In the genomic region with DNA sequence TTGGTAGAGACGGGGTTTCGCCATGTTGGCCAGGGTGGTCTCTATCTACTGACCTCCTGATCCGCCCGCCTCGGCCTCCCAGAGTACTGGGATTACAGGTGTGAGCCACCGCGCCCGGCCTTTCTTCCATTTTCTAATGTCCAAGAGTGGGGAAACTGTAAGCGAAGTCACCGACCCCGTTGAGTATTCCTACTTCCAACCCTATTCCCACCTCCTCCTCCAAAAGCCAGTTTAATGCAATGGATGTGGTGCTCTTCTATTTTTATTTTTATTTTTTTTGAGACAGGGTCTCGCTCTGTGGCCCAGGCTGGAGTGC, we compare ENCODE assay signal across 12 cellular contexts. TPM values are rescaled to one million over a fixed set of nuclear protein-coding genes. Genes with fewer than 3 reads are reported as not detected.
DNase-seq lines count a peak whose midpoint lies in the region; ATAC-seq and TF ChIP-seq lines count a peak whose summit lies in the region.
"Had no signal": no experiment of that assay in that cellular context is flagged by ENCODE, and none has a peak within 500 bp of the region (broad histone marks: within the 10 kb centered on the region; RNA-seq: fewer than 3 reads in every experiment).

No MANE protein-coding gene starts in this region.

- no peak for DNase-seq in activated CD8-positive, alpha-beta memory T cell treated with anti-CD3 and anti-CD28 coated beads, Interleukin-2, amount 10 ng/mL, durations not matched to agents 7 days and 5 days
- DNase-seq in activated CD8-positive, alpha-beta memory T cell treated with anti-CD3 and anti-CD28 coated beads, Interleukin-2, amount 50 U/mL, for 4 hours: no peak
- DNase-seq in activated CD8-positive, alpha-beta T cell treated with anti-CD3 and anti-CD28 coated beads, Interleukin-2, amount 10 ng/mL, durations not matched to agents 7 days and 5 days: no peak

- H3K9me3 Mint-ChIP-seq in activated CD8-positive, alpha-beta memory T cell treated with anti-CD3 and anti-CD28 coated beads, Interleukin-2, amount 10 ng/mL, durations not matched to agents 7 days and 5 days (ENCODE audit: low read depth): no peaks in the 10 kb centered on the region
- H3K9me3 Mint-ChIP-seq in activated CD8-positive, alpha-beta T cell treated with anti-CD3 and anti-CD28 coated beads, Interleukin-2, amount 10 ng/mL, durations not matched to agents 7 days and 5 days (ENCODE audit: insufficient read depth): no peaks in the 10 kb centered on the region

- peak overlapping the region; percentile 75 for H3K4me3 Mint-ChIP-seq in activated CD8-positive, alpha-beta memory T cell treated with anti-CD3 and anti-CD28 coated beads, Interleukin-2, amount 10 ng/mL, durations not matched to agents 7 days and 5 days
- H3K4me3 Mint-ChIP-seq in activated CD8-positive, alpha-beta T cell treated with anti-CD3 and anti-CD28 coated beads, Interleukin-2, amount 10 ng/mL, durations not matched to agents 7 days and 5 days: peak overlapping the region; percentile 86

- no peak for ATAC-seq in activated CD8-positive, alpha-beta memory T cell treated with anti-CD3 and anti-CD28 coated beads, Interleukin-2, amount 10 ng/mL, durations not matched to agents 7 days and 5 days
- ATAC-seq in activated CD8-positive, alpha-beta T cell treated with anti-CD3 and anti-CD28 coated beads, Interleukin-2, amount 10 ng/mL, durations not matched to agents 7 days and 5 days: no peak
- no peak for ATAC-seq in HG03521 (IDR thresholded peaks at IDR 0.05; ENCODE audit: unreplicated experiment)
- ATAC-seq in GM18909 (IDR thresholded peaks at IDR 0.05; ENCODE audit: poor library complexity, unreplicated experiment): no peak
- ATAC-seq in GM21576 (IDR thresholded peaks at IDR 0.05; ENCODE audit: unreplicated experiment): no peak

- peak overlapping the region; percentile 83 to 93 for H3K27ac ChIP-seq in liver (ENCODE audit: low read depth in 1 of 2, low read length in 2 of 2)
- peak overlapping the region; percentile 97 for H3K27ac ChIP-seq in temporal lobe (ENCODE audit: low read depth, low read length)

- 69% methylated on average over 12 of the region's 12 CpGs for WGBS in liver

- H3K4me1 Mint-ChIP-seq in activated CD8-positive, alpha-beta memory T cell treated with anti-CD3 and anti-CD28 coated beads, Interleukin-2, amount 10 ng/mL, durations not matched to agents 7 days and 5 days: peaks cover 16% of the 10 kb centered on the region
- H3K4me1 Mint-ChIP-seq in activated CD8-positive, alpha-beta T cell treated with anti-CD3 and anti-CD28 coated beads, Interleukin-2, amount 10 ng/mL, durations not matched to agents 7 days and 5 days (ENCODE audit: low read depth): peaks cover 24% of the 10 kb centered on the region

- no peaks in the 10 kb centered on the region for H3K27me3 ChIP-seq in liver (ENCODE audit: control insufficient read depth in 4 of 4, insufficient read depth in 4 of 4, low read length in 3 of 4)

- no peak for TF ChIP-seq CTCF in liver (IDR thresholded peaks at IDR 0.05; ENCODE audit: low read depth, low read length, missing input control)

- TF ChIP-seq RAD21 in liver (IDR thresholded peaks at IDR 0.05): no peak

- no peaks in the 10 kb centered on the region for H3K9me3 ChIP-seq in liver (ENCODE audit: control insufficient read depth in 4 of 4, low read length in 3 of 4)

- no peaks in the 10 kb centered on the region for H3K27me3 Mint-ChIP-seq in activated CD8-positive, alpha-beta memory T cell treated with anti-CD3 and anti-CD28 coated beads, Interleukin-2, amount 10 ng/mL, durations not matched to agents 7 days and 5 days
- no peaks in the 10 kb centered on the region for H3K27me3 Mint-ChIP-seq in activated CD8-positive, alpha-beta T cell treated with anti-CD3 and anti-CD28 coated beads, Interleukin-2, amount 10 ng/mL, durations not matched to agents 7 days and 5 days (ENCODE audit: low read depth)

- POLR2A ChIA-PET in activated CD8-positive, alpha-beta T cell treated with anti-CD3 and anti-CD28 coated beads, Interleukin-2, amount 10 ng/mL, durations not matched to agents 7 days and 5 days (lab: Charles Lee): interaction anchor here (1.0 to 2.3 kb wide), 6 partner anchors 9 to 91 kb away, joined by 3 to 36 read pairs (median 5); a partner anchor contains a TSS

- H3K27ac Mint-ChIP-seq in activated CD8-positive, alpha-beta memory T cell treated with anti-CD3 and anti-CD28 coated beads, Interleukin-2, amount 10 ng/mL, durations not matched to agents 7 days and 5 days: peak overlapping the region; percentile 98
- H3K27ac Mint-ChIP-seq in activated CD8-positive, alpha-beta T cell treated with anti-CD3 and anti-CD28 coated beads, Interleukin-2, amount 10 ng/mL, durations not matched to agents 7 days and 5 days: peak overlapping the region; percentile 99

- CTCF ChIA-PET in activated CD8-positive, alpha-beta memory T cell treated with anti-CD3 and anti-CD28 coated beads, Interleukin-2, amount 10 ng/mL, durations not matched to agents 7 days and 5 days (lab: Charles Lee): interaction anchor here (0.8 to 2.1 kb wide), 10 partner anchors 8 to 108 kb away, joined by 3 to 24 read pairs (median 4); no protein-coding TSS in a partner anchor
- CTCF ChIA-PET in activated CD8-positive, alpha-beta T cell treated with anti-CD3 and anti-CD28 coated beads, Interleukin-2, amount 10 ng/mL, durations not matched to agents 7 days and 5 days (lab: Charles Lee): interaction anchor here (0.8 to 2.0 kb wide), 5 partner anchors 10 to 91 kb away, joined by 3 to 14 read pairs (median 4); a partner anchor contains a TSS

- peaks cover 9% of the 10 kb centered on the region for H3K36me3 Mint-ChIP-seq in activated CD8-positive, alpha-beta memory T cell treated with anti-CD3 and anti-CD28 coated beads, Interleukin-2, amount 10 ng/mL, durations not matched to agents 7 days and 5 days
- H3K36me3 Mint-ChIP-seq in activated CD8-positive, alpha-beta T cell treated with anti-CD3 and anti-CD28 coated beads, Interleukin-2, amount 10 ng/mL, durations not matched to agents 7 days and 5 days (ENCODE audit: low read depth): peaks cover 29% of the 10 kb centered on the region

- H3K9ac ChIP-seq in liver (ENCODE audit: low read depth in 1 of 2, low read length in 2 of 2): no peak overlapping the region

- H3K4me3 ChIP-seq in liver (ENCODE audit: low read depth in 1 of 3, low read length in 3 of 3): no peak overlapping the region

- peaks cover 0 to 15% (median 5%) of the 10 kb centered on the region in 4 donors for H3K36me3 ChIP-seq in liver (ENCODE audit: control insufficient read depth in 4 of 4, insufficient read depth in 3 of 4, low read depth in 1 of 4, low read length in 3 of 4)

- peaks cover 0 to 7% (median 4%) of the 10 kb centered on the region in 4 donors for H3K4me1 ChIP-seq in liver (ENCODE audit: control insufficient read depth in 4 of 4, insufficient read depth in 4 of 4, low read length in 3 of 4)

TF ChIP-seq in liver, 16 proteins besides CTCF, POLR2A, EP300 and RAD21:
- TF ChIP-seq FOXA1 (IDR thresholded peaks at IDR 0.05) (no peak), NR2F2 (IDR thresholded peaks at IDR 0.05) (no peak), SP1 (IDR thresholded peaks at IDR 0.05) (no peak), EGR1 (IDR thresholded peaks at IDR 0.05; ENCODE audit: low read depth in 2 of 2) (no peak)
- TF ChIP-seq, protein P1, sequence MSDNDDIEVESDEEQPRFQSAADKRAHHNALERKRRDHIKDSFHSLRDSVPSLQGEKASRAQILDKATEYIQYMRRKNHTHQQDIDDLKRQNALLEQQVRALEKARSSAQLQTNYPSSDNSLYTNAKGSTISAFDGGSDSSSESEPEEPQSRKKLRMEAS (IDR thresholded peaks at IDR 0.05): no peak

RNA-seq across cellular contexts. Expression of a gene that starts 0.4 kb away (rescaled TPM):
- not detected for total RNA-seq in activated CD8-positive, alpha-beta memory T cell treated with anti-CD3 and anti-CD28 coated beads, Interleukin-2, amount 10 ng/mL, durations not matched to agents 7 days and 5 days
- not detected for total RNA-seq in activated CD8-positive, alpha-beta T cell treated with anti-CD3 and anti-CD28 coated beads, Interleukin-2, amount 10 ng/mL, durations not matched to agents 7 days and 5 days
- total RNA-seq in liver (not detected), temporal lobe (not detected)
- not detected for polyA plus RNA-seq in liver
- total RNA-seq: dermis blood vessel endothelial cell; myocyte; subcutaneous adipose tissue; T-helper 2 cell treated with Interferon-gamma antibody and Interleukin-4, amounts not matched to agents 100 ng/mL and 5 ng/mL, for 36 hours had no signal

RNA-seq across cellular contexts. Expression of a gene that starts 0.7 kb away (rescaled TPM):
- total RNA-seq in activated CD8-positive, alpha-beta memory T cell treated with anti-CD3 and anti-CD28 coated beads, Interleukin-2, amount 10 ng/mL, durations not matched to agents 7 days and 5 days: 10 to 100 TPM; 47.7 to 70.6 TPM
- total RNA-seq in activated CD8-positive, alpha-beta T cell treated with anti-CD3 and anti-CD28 coated beads, Interleukin-2, amount 10 ng/mL, durations not matched to agents 7 days and 5 days: 10 to 100 TPM; 55.9 to 60.4 TPM
- total RNA-seq in liver: 10 to 100 TPM; 39.7 to 42.3 TPM
- polyA plus RNA-seq in liver: 10 to 100 TPM; 30.6 to 50.5 TPM
- 24.8 TPM for total RNA-seq in temporal lobe

RNA-seq across cellular contexts. Expression of a gene that starts 19.3 kb away (rescaled TPM):
- 10 to 100 TPM; 63.7 to 73.7 TPM for total RNA-seq in activated CD8-positive, alpha-beta memory T cell treated with anti-CD3 and anti-CD28 coated beads, Interleukin-2, amount 10 ng/mL, durations not matched to agents 7 days and 5 days
- 10 to 100 TPM; 75.9 to 76.7 TPM for total RNA-seq in activated CD8-positive, alpha-beta T cell treated with anti-CD3 and anti-CD28 coated beads, Interleukin-2, amount 10 ng/mL, durations not matched to agents 7 days and 5 days
- total RNA-seq in liver (10 to 100 TPM; 17.4 to 72.4 TPM), temporal lobe (24.6 TPM)
- polyA plus RNA-seq in liver: 10 to 100 TPM; 14.1 to 23.0 TPM

RNA-seq across cellular contexts. Expression of a gene that starts 23.4 kb away (rescaled TPM):
- 1 to 10 TPM in 1 of 2 experiments, under 1 TPM in 1; 0.66 to 1.1 TPM for total RNA-seq in activated CD8-positive, alpha-beta memory T cell treated with anti-CD3 and anti-CD28 coated beads, Interleukin-2, amount 10 ng/mL, durations not matched to agents 7 days and 5 days
- 1 to 10 TPM in 1 of 2 experiments, under 1 TPM in 1; 0.55 to 1.1 TPM for total RNA-seq in activated CD8-positive, alpha-beta T cell treated with anti-CD3 and anti-CD28 coated beads, Interleukin-2, amount 10 ng/mL, durations not matched to agents 7 days and 5 days
- total RNA-seq in liver: not detected
- not detected for polyA plus RNA-seq in liver
- 0.49 TPM for total RNA-seq in temporal lobe
- total RNA-seq: dermis blood vessel endothelial cell, myocyte, subcutaneous adipose tissue had no signal

RNA-seq across cellular contexts. Expression of a gene that starts 32.1 kb away (rescaled TPM):
- total RNA-seq in activated CD8-positive, alpha-beta memory T cell treated with anti-CD3 and anti-CD28 coated beads, Interleukin-2, amount 10 ng/mL, durations not matched to agents 7 days and 5 days: 10 to 100 TPM; 30.6 to 35.9 TPM
- total RNA-seq in activated CD8-positive, alpha-beta T cell treated with anti-CD3 and anti-CD28 coated beads, Interleukin-2, amount 10 ng/mL, durations not matched to agents 7 days and 5 days: 10 to 100 TPM; 26.7 to 27.7 TPM
- total RNA-seq in liver (10 to 100 TPM in 1 of 2 donors, 1 to 10 TPM in 1; 5.2 to 42.4 TPM), temporal lobe (1.5 TPM)
- 1 to 10 TPM in 1 of 2 donors, under 1 TPM in 1; 0.74 to 1.0 TPM for polyA plus RNA-seq in liver
